In genomic region chr9:85186218-85186585, GRCh38 we compare ENCODE assay signal across 16 cellular contexts.
DNase-seq lines count a peak whose midpoint lies in the region; ATAC-seq and TF ChIP-seq lines count a peak whose summit lies in the region.
"Had no signal": no experiment of that assay in that cellular context is flagged by ENCODE, and none has a peak within 500 bp of the region (broad histone marks: within the 10 kb centered on the region; RNA-seq: fewer than 3 reads in every experiment).

No MANE protein-coding gene starts in this region.

- H3K36me3 ChIP-seq in BE2C, result no peaks in the 10 kb centered on the region
- H3K36me3 ChIP-seq: BLaER1 treated with 17β-estradiol and CSF1 and Interleukin-3, amounts not matched to agents 10 nM and 100 nM had no signal

- H3K9me3 Mint-ChIP-seq in glutamatergic neuron (ENCODE audit: unreplicated experiment), result no peaks in the 10 kb centered on the region
- H3K9me3 Mint-ChIP-seq: CD4-positive, alpha-beta T cell; CD8-positive, alpha-beta T cell had no signal

- no peak overlapping the region for H3K4me3 ChIP-seq in BE2C (ENCODE audit: low read depth, low read length)
- H3K4me3 ChIP-seq: BLaER1 treated with 17β-estradiol and CSF1 and Interleukin-3, amounts not matched to agents 10 nM and 100 nM had no signal

- peak overlapping the region; percentile 9 for H3K4me3 Mint-ChIP-seq in glutamatergic neuron (ENCODE audit: unreplicated experiment)
- H3K4me3 Mint-ChIP-seq: CD4-positive, alpha-beta T cell; CD8-positive, alpha-beta T cell had no signal

- H3K27ac Mint-ChIP-seq in glutamatergic neuron (ENCODE audit: unreplicated experiment), result no peak overlapping the region
- H3K27ac Mint-ChIP-seq: CD4-positive, alpha-beta T cell; CD8-positive, alpha-beta T cell had no signal

- peaks cover 3% of the 10 kb centered on the region for H3K4me1 Mint-ChIP-seq in glutamatergic neuron (ENCODE audit: low read depth, unreplicated experiment)

- no peaks in the 10 kb centered on the region for H3K4me1 ChIP-seq in BE2C
- H3K4me1 ChIP-seq: Caco-2 had no signal

- TF ChIP-seq CTCF in glutamatergic neuron (IDR thresholded peaks at IDR 0.05; ENCODE audit: partially characterized antibody, unreplicated experiment) (no peak), BE2C (IDR thresholded peaks at IDR 0.05; ENCODE audit: low read depth, low read length) (no peak)

- no peaks in the 10 kb centered on the region for H3K27me3 Mint-ChIP-seq in glutamatergic neuron (ENCODE audit: unreplicated experiment)

- H3K27me3 ChIP-seq in BE2C, result no peaks in the 10 kb centered on the region
- H3K27me3 ChIP-seq: BLaER1 treated with 17β-estradiol and CSF1 and Interleukin-3, amounts not matched to agents 10 nM and 100 nM had no signal

- DNase-seq in M059J (ENCODE audit: low read depth) (peak; percentile 69), RPMI7951 (ENCODE audit: low read depth) (peak; percentile 1), glutamatergic neuron (no peak), BE2C (no peak), NCI-H748 treated with DMSO at 0.1 percent for 48 hours (lab: John Stamatoyannopoulos, UW) (no peak), SW 1271 (lab: John Stamatoyannopoulos, UW) (no peak)
- DNase-seq: 8988T; ACHN; Caco-2; Calu3; CD4-positive, alpha-beta T cell; CD8-positive, alpha-beta T cell; DMS79 treated with DMSO at 0.1 percent for 48 hours; GF-D8 had no signal

- no peaks in the 10 kb centered on the region for H3K36me3 Mint-ChIP-seq in glutamatergic neuron (ENCODE audit: unreplicated experiment)
- H3K36me3 Mint-ChIP-seq: CD8-positive, alpha-beta T cell had no signal

- no peaks in the 10 kb centered on the region for H3K9me3 ChIP-seq in BE2C
- H3K9me3 ChIP-seq: BLaER1 treated with 17β-estradiol and CSF1 and Interleukin-3, amounts not matched to agents 10 nM and 100 nM; Caco-2 had no signal

- ATAC-seq in HG03097 (IDR thresholded peaks at IDR 0.05; ENCODE audit: low FRiP score, unreplicated experiment), result no peak
- ATAC-seq: CD8-positive, alpha-beta T cell had no signal

Comparison
In these comparisons a context has a peak if more than half of its experiments do, and no peak if none do; other contexts are left out.
1. DNase-seq: peak in M059J (single experiment) and RPMI7951 (single experiment); none in glutamatergic neuron (single experiment), BE2C (single experiment), NCI-H748 treated with DMSO at 0.1 percent for 48 hours (single experiment) and SW 1271 (0 of 2).